In genomic region chr5:4905674-4906528, GRCh38 we compare ENCODE assay signal across 13 cellular contexts.
DNase-seq lines count a peak whose midpoint lies in the region; ATAC-seq lines count a peak whose summit lies in the region.
"Had no signal": no experiment of that assay in that cellular context is flagged by ENCODE, and none has a peak within 500 bp of the region (broad histone marks: within the 10 kb centered on the region; RNA-seq: fewer than 3 reads in every experiment).

No MANE protein-coding gene starts in this region.

- H3K4me1 ChIP-seq in right cardiac atrium (ENCODE audit: control insufficient read depth, insufficient read depth, low read length) = no peaks in the 10 kb centered on the region
- H3K4me1 ChIP-seq: ascending aorta had no signal

- DNase-seq in Daoy (ENCODE audit: low read depth) (peak; percentile 37), right cardiac atrium (peak; percentile 59 to 89 (median 85)), putamen (ENCODE audit: low spot score) (peak; percentile 3), SW480 (ENCODE audit: low spot score) (no peak)
- no peak for DNase-seq in activated CD4-positive, alpha-beta T cell treated with anti-CD3 and anti-CD28 coated beads for 1 hour
- DNase-seq: activated T-cell treated with anti-CD3 and anti-CD28 coated beads, Interleukin-2, amount 50 U/mL, for 1 hour; DMS79 treated with DMSO at 0.1 percent for 48 hours; NCI-H446 treated with DMSO at 0.1 percent for 48 hours had no signal

- H3K27me3 ChIP-seq in right cardiac atrium (ENCODE audit: control insufficient read depth, insufficient read depth) = no peaks in the 10 kb centered on the region
- H3K27me3 ChIP-seq: ascending aorta had no signal

- H3K4me3 ChIP-seq in right cardiac atrium (ENCODE audit: low read length) = no peak overlapping the region
- H3K4me3 ChIP-seq: ascending aorta, skin epidermis had no signal

- WGBS in adipose tissue, 3 donors = 51 to 66% (median 65%) methylated on average over 19 of the region's 19 CpGs
- 58% methylated on average over 19 of the region's 19 CpGs for WGBS in right cardiac atrium

- intact Hi-C loops in right cardiac atrium (cut with DNase I) = no loop called here

- peaks cover 3% of the 10 kb centered on the region for H3K9me3 ChIP-seq in right cardiac atrium (ENCODE audit: control insufficient read depth, low read length)
- H3K9me3 ChIP-seq: ascending aorta had no signal

- peak overlapping the region; percentile 15 for H3K27ac ChIP-seq in adipose tissue (ENCODE audit: low read depth, low read length)
- H3K27ac ChIP-seq in right cardiac atrium (ENCODE audit: low read length) = no peak overlapping the region
- H3K27ac ChIP-seq: ascending aorta, skin epidermis had no signal

- ATAC-seq in right cardiac atrium (peak; percentile 71 to 81), HG03354 (IDR thresholded peaks at IDR 0.05; ENCODE audit: poor library complexity, severe bottlenecking, unreplicated experiment) (no peak), GM18502 (IDR thresholded peaks at IDR 0.05; ENCODE audit: poor library complexity, unreplicated experiment) (no peak)

Comparison
In these comparisons a context has a peak if more than half of its experiments do, and no peak if none do; other contexts are left out.
1. DNase-seq: peak in Daoy (single experiment), right cardiac atrium (3 of 3) and putamen (single experiment); none in SW480 (single experiment) and activated CD4-positive, alpha-beta T cell treated with anti-CD3 and anti-CD28 coated beads for 1 hour (single experiment).
2. ATAC-seq: peak in right cardiac atrium (2 of 2); none in HG03354 (single experiment) and GM18502 (single experiment).